8 cellular contexts compared by ENCODE assay signal in genomic region chr12:119804011-119804641, GRCh38.
DNase-seq lines count a peak whose midpoint lies in the region; ATAC-seq and TF ChIP-seq lines count a peak whose summit lies in the region.

No MANE protein-coding gene starts in this region.

- peaks cover 4% of the 10 kb centered on the region; the same call in 1 of the 2 replicates for H3K9me3 ChIP-seq in ES-I3 (ENCODE audit: control insufficient read depth, insufficient read depth, low read length)
- H3K9me3 ChIP-seq in vagina = no peaks in the 10 kb centered on the region

- TF ChIP-seq POLR2A in vagina (IDR thresholded peaks at IDR 0.05) = no peak

- peak; percentile 70 for TF ChIP-seq CTCF in kidney epithelial cell (IDR thresholded peaks at IDR 0.05; ENCODE audit: insufficient read depth, low read length, poor library complexity, severe bottlenecking)
- no peak for TF ChIP-seq CTCF in vagina (IDR thresholded peaks at IDR 0.05)

- peak overlapping the region; percentile 31; the same call in 1 of the 2 replicates for H3K9ac ChIP-seq in ES-I3 (ENCODE audit: low read depth, low read length)

- intact Hi-C loops in vagina (cut with DNase I) = no loop called here

- no peaks in the 10 kb centered on the region; the same call in 1 of the 2 replicates for H3K4me1 ChIP-seq in ES-I3 (ENCODE audit: insufficient read depth, low read length)
- H3K4me1 ChIP-seq in vagina = peaks cover 13% of the 10 kb centered on the region

- ATAC-seq in HG03095 (IDR thresholded peaks at IDR 0.05; ENCODE audit: unreplicated experiment) (no peak), GM19023 (IDR thresholded peaks at IDR 0.05; ENCODE audit: unreplicated experiment) (no peak)

- peak overlapping the region; percentile 80 for H3K27ac ChIP-seq in caudate nucleus (ENCODE audit: low read depth, low read length)
- H3K27ac ChIP-seq in vagina = no peak overlapping the region

- H3K4me3 ChIP-seq in kidney epithelial cell (ENCODE audit: low read depth, low read length) = peak overlapping the region; percentile 20
- peak overlapping the region in 1 of 2 donors; percentile 32 for H3K4me3 ChIP-seq in vagina

- peak; percentile 38 for DNase-seq in NAMALWA (ENCODE audit: low spot score)
- DNase-seq in caudate nucleus (lab: John Stamatoyannopoulos, UW) = peak in 58 of 61 donors; percentile 7 to 89 (median 56)
- peak; percentile 49 for DNase-seq in kidney epithelial cell (ENCODE audit: low read depth)
- DNase-seq in superior temporal gyrus (ENCODE audit: extremely low spot score) = peak; percentile 84
- DNase-seq in vagina (ENCODE audit: extremely low spot score in 2 of 2) = no peak

- H3K36me3 ChIP-seq in ES-I3 (ENCODE audit: insufficient read depth, low read length) = no peaks in the 10 kb centered on the region; the same call in 1 of the 2 replicates
- H3K36me3 ChIP-seq in kidney epithelial cell (ENCODE audit: control insufficient read depth, insufficient read depth, low read length) = no peaks in the 10 kb centered on the region
- H3K36me3 ChIP-seq in vagina = no peaks in the 10 kb centered on the region

- H3K27me3 ChIP-seq in kidney epithelial cell (ENCODE audit: control insufficient read depth, insufficient read depth, low read length) = no peaks in the 10 kb centered on the region
- no peaks in the 10 kb centered on the region for H3K27me3 ChIP-seq in vagina

Comparison
In these comparisons a context has a peak if more than half of its experiments do, and no peak if none do; other contexts are left out.
1. DNase-seq: peak in NAMALWA (single experiment), caudate nucleus (58 of 61), kidney epithelial cell (single experiment) and superior temporal gyrus (single experiment); none in vagina (0 of 2).